Comparison of ENCODE assay signal across 8 cellular contexts in genomic region chr17:47946929-47947397, GRCh38. TPM values are rescaled to one million over a fixed set of nuclear protein-coding genes. Genes with fewer than 3 reads are reported as not detected.
DNase-seq lines count a peak whose midpoint lies in the region; ATAC-seq, FAIRE-seq and TF ChIP-seq lines count a peak whose summit lies in the region.

No MANE protein-coding gene starts in this region.

- no peaks in the 10 kb centered on the region for H3K79me2 ChIP-seq in neural cell (replicated peaks; ENCODE audit: insufficient read depth, low read length)

- peak; percentile 47 for ATAC-seq in GM18867 (IDR thresholded peaks at IDR 0.05; ENCODE audit: unreplicated experiment)
- peak; percentile 93 for ATAC-seq in stimulated activated naive CD8-positive, alpha-beta T cell treated with anti-CD3 and anti-CD28 coated beads, Interleukin-15, amount 100 ng/mL, for 72 hours

- H3K27me3 ChIP-seq in esophagus muscularis mucosa (no peaks in the 10 kb centered on the region), neural cell (ENCODE audit: insufficient read depth, low read depth, low read length) (no peaks in the 10 kb centered on the region)

- H3K9ac ChIP-seq in neural cell (ENCODE audit: low read length): no peak overlapping the region

- POLR2A ChIA-PET in AG04449 (lab: Yijun Ruan, JAX): no interaction called here

- peaks cover 0 to 56% (median 34%) of the 10 kb centered on the region in 4 donors for H3K36me3 ChIP-seq in esophagus muscularis mucosa
- no peaks in the 10 kb centered on the region for H3K36me3 ChIP-seq in neural cell (ENCODE audit: insufficient read depth, low read length)

- H3K27ac Mint-ChIP-seq in stimulated activated naive CD8-positive, alpha-beta T cell treated with anti-CD3 and anti-CD28 coated beads, Interleukin-15, amount 100 ng/mL, for 72 hours: peak overlapping the region in 1 of 2 donors; percentile 29

- no peaks in the 10 kb centered on the region for H4K20me1 ChIP-seq in neural cell (ENCODE audit: insufficient read depth)

- no peak for TF ChIP-seq EP300 in esophagus muscularis mucosa (IDR thresholded peaks at IDR 0.05)
- no peak for TF ChIP-seq EP300 in neural cell (conservative IDR thresholded peaks at IDR 0.05; ENCODE audit: poor library complexity, severe bottlenecking)

- TF ChIP-seq RAD21 in neural cell (conservative IDR thresholded peaks at IDR 0.05): no peak

- peak overlapping the region in 2 of 4 donors; percentile 0 to 15 for H3K27ac ChIP-seq in esophagus muscularis mucosa (replicated peaks in 1 of 4)
- H3K27ac ChIP-seq in neural cell (ENCODE audit: low read length): no peak overlapping the region

- no peaks in the 10 kb centered on the region for H3K27me3 Mint-ChIP-seq in stimulated activated naive CD8-positive, alpha-beta T cell treated with anti-CD3 and anti-CD28 coated beads, Interleukin-15, amount 100 ng/mL, for 72 hours

- DNase-seq in AG04449 (ENCODE audit: low read depth, low spot score) (peak; percentile 36), Kasumi-1 (lab: John Stamatoyannopoulos, UW) (peak; percentile 79 to 90), RCC 7860 (ENCODE audit: low spot score) (peak; percentile 82), esophagus muscularis mucosa (ENCODE audit: extremely low spot score) (no peak)
- peak; percentile 85 to 87 for DNase-seq in activated T-cell treated with anti-CD3 and anti-CD28 coated beads, Interleukin-2, amount 50 U/mL, for 48 hours
- DNase-seq in stimulated activated naive CD8-positive, alpha-beta T cell treated with anti-CD3 and anti-CD28 coated beads, Interleukin-15, amount 100 ng/mL, for 72 hours: peak; percentile 71 to 84

- no peaks in the 10 kb centered on the region for H3F3A ChIP-seq in neural cell (ENCODE audit: insufficient read depth, low read length, poor library complexity, severe bottlenecking)

- H3K4me2 ChIP-seq in neural cell (ENCODE audit: low read length): no peak overlapping the region

- TF ChIP-seq POLR2A in esophagus muscularis mucosa (IDR thresholded peaks at IDR 0.05; ENCODE audit: low read depth): no peak

- no peak overlapping the region for H2AFZ ChIP-seq in neural cell (ENCODE audit: low read depth, low read length)

- H3K4me3 ChIP-seq in AG04449 (ENCODE audit: low read depth, low read length) (no peak overlapping the region), esophagus muscularis mucosa (no peak overlapping the region), neural cell (ENCODE audit: low read length) (no peak overlapping the region)

- WGBS in esophagus muscularis mucosa: 11% methylated on average over 2 of the region's 2 CpGs

- H3K9me3 Mint-ChIP-seq in stimulated activated naive CD8-positive, alpha-beta T cell treated with anti-CD3 and anti-CD28 coated beads, Interleukin-15, amount 100 ng/mL, for 72 hours: no peaks in the 10 kb centered on the region

- H3K9me3 ChIP-seq in esophagus muscularis mucosa (no peaks in the 10 kb centered on the region), neural cell (ENCODE audit: low read length) (no peaks in the 10 kb centered on the region)

- CTCF ChIA-PET in AG04449 (lab: Yijun Ruan, JAX): interaction anchor here (0.7 to 18.9 kb wide), 31 partner anchors 8 to 333 kb away, joined by 3 to 775 read pairs (median 5); partner anchors contain the start of genes CDK5RAP3, LRRC46, MRPL10 and PNPO

- H3K9me2 ChIP-seq in neural cell (ENCODE audit: insufficient read depth, low read length): no peaks in the 10 kb centered on the region

- peak overlapping the region in 1 of 2 donors; percentile 23 for H3K4me3 Mint-ChIP-seq in stimulated activated naive CD8-positive, alpha-beta T cell treated with anti-CD3 and anti-CD28 coated beads, Interleukin-15, amount 100 ng/mL, for 72 hours

- TF ChIP-seq CTCF in AG04449 (IDR thresholded peaks at IDR 0.05; ENCODE audit: insufficient read depth, low read length, missing control alignments): peak; percentile 53
- TF ChIP-seq CTCF in esophagus muscularis mucosa (IDR thresholded peaks at IDR 0.05): peak; percentile 60 to 87 (median 74)
- peak; percentile 58 for TF ChIP-seq CTCF in neural cell (IDR thresholded peaks at IDR 0.05; ENCODE audit: poor library complexity, severe bottlenecking)

- intact Hi-C loops in esophagus muscularis mucosa (cut with DNase I): loop anchor here (10.0 kb wide), 1 partner anchor 102 kb away; the partner anchor contains the start of gene SCRN2

- H3K4me1 ChIP-seq in esophagus muscularis mucosa: peaks cover 30 to 65% (median 40%) of the 10 kb centered on the region in 4 donors

- peak; percentile 83 for FAIRE-seq in RCC 7860 (lab: Jason Lieb, UNC)

- H3K4me1 Mint-ChIP-seq in stimulated activated naive CD8-positive, alpha-beta T cell treated with anti-CD3 and anti-CD28 coated beads, Interleukin-15, amount 100 ng/mL, for 72 hours: peaks cover 77% of the 10 kb centered on the region

TF ChIP-seq in neural cell, 6 proteins besides CTCF, POLR2A, EP300 and RAD21:
- TF ChIP-seq TAF1 (IDR thresholded peaks at IDR 0.05; ENCODE audit: low read depth) (no peak), EZH2 (IDR thresholded peaks at IDR 0.05; ENCODE audit: borderline replicate concordance, insufficient read depth, low read length, poor library complexity, severe bottlenecking) (no peak), SMC3 (conservative IDR thresholded peaks at IDR 0.05; ENCODE audit: poor library complexity) (no peak), MXI1 (conservative IDR thresholded peaks at IDR 0.05; ENCODE audit: poor library complexity, severe bottlenecking) (no peak), REST (IDR thresholded peaks at IDR 0.05; ENCODE audit: borderline replicate concordance) (no peak), POLR2AphosphoS5 (IDR thresholded peaks at IDR 0.05) (no peak)

RNA-seq across cellular contexts. Expression of gene PNPO, which starts 5.6 kb away (rescaled TPM):
- 10 to 100 TPM; 21.2 to 32.8 (median 27.6) TPM for total RNA-seq in esophagus muscularis mucosa
- 1.7 and 2.0 TPM in 2 replicates for polyA plus RNA-seq in neural cell
- 3.4 TPM in 2 replicates for polyA minus RNA-seq in neural cell

RNA-seq across cellular contexts. Expression of gene PRR15L, which starts 10.7 kb away (rescaled TPM):
- total RNA-seq in esophagus muscularis mucosa: not detected
- not detected in 2 replicates for polyA plus RNA-seq in neural cell
- polyA minus RNA-seq in neural cell: not detected in 2 replicates

RNA-seq across cellular contexts. Expression of gene CDK5RAP3, which starts 23.9 kb away (rescaled TPM):
- total RNA-seq in esophagus muscularis mucosa: 10 to 100 TPM; 43.9 to 70.2 (median 58.4) TPM
- 343 and 358 TPM in 2 replicates for polyA plus RNA-seq in neural cell
- polyA minus RNA-seq in neural cell: 70.8 and 77.7 TPM in 2 replicates

RNA-seq across cellular contexts. Expression of gene SP2, which starts 50.9 kb away (rescaled TPM):
- 10 to 100 TPM in 1 of 4 donors, 1 to 10 TPM in 3; 7.1 to 16.0 (median 9.4) TPM for total RNA-seq in esophagus muscularis mucosa
- 0.25 and 0.48 TPM in 2 replicates for polyA plus RNA-seq in neural cell
- 1.9 and 2.3 TPM in 2 replicates for polyA minus RNA-seq in neural cell
